ENCODE assay signal across 11 cellular contexts in genomic region chr12:108890208-108890607, GRCh38.
DNase-seq lines count a peak whose midpoint lies in the region; ATAC-seq and TF ChIP-seq lines count a peak whose summit lies in the region.
"Had no signal": no experiment of that assay in that cellular context is flagged by ENCODE, and none has a peak within 500 bp of the region (broad histone marks: within the 10 kb centered on the region; RNA-seq: fewer than 3 reads in every experiment).

No MANE protein-coding gene starts in this region.

- CTCF ChIA-PET in GM10248 (lab: Yijun Ruan, JAX), result interaction anchor here (1.3 to 2.7 kb wide), 5 partner anchors 9 to 203 kb away, joined by 3 to 9 read pairs (median 4); partner anchors contain the start of gene ALKBH2

- no peak overlapping the region for H3K4me3 ChIP-seq in fibroblast of mammary gland (ENCODE audit: control insufficient read depth, low read depth, low read length)
- H3K4me3 ChIP-seq: thoracic aorta had no signal

- ATAC-seq in GM18517 (IDR thresholded peaks at IDR 0.05; ENCODE audit: unreplicated experiment), result no peak
- ATAC-seq: activated T-cell treated with anti-CD3 and anti-CD28 coated beads, Interleukin-2, amount 50 U/mL, for 4 hours had no signal

- POLR2A ChIA-PET in GM10248 (lab: Yijun Ruan, JAX), result no interaction called here

- TF ChIP-seq CTCF in fibroblast of mammary gland (conservative IDR thresholded peaks at IDR 0.05; ENCODE audit: control insufficient read depth, insufficient read depth, low read depth, low read length), result no peak
- no peak for TF ChIP-seq CTCF in GM10248 (IDR thresholded peaks at IDR 0.05; ENCODE audit: control extremely low read depth, extremely low read depth, low read depth, missing control alignments)

- DNase-seq in ACHN, result peak; percentile 32
- DNase-seq in ELR (ENCODE audit: low read depth), result peak; percentile 23
- DNase-seq in RPMI8226, result peak; percentile 43
- peak; percentile 4 for DNase-seq in fibroblast of mammary gland (ENCODE audit: low read depth)
- DNase-seq in NCI-H524 treated with DMSO at 0.1 percent for 48 hours (lab: John Stamatoyannopoulos, UW), result no peak
- DNase-seq in CD1c-positive myeloid dendritic cell (ENCODE audit: extremely low spot score), result no peak
- no peak for DNase-seq in GM10248 (ENCODE audit: extremely low spot score)
- DNase-seq: activated T-cell treated with anti-CD3 and anti-CD28 coated beads, Interleukin-2, amount 50 U/mL, for 4 hours; NCI-H1694 had no signal

- in situ Hi-C loops in ACHN (cut with HindIII; ENCODE audit: low pct_ligation_motif_present, low pct_unique_long_range_greater_than_20kb, low sequenced_read_pairs), result no loop called here

Comparison
In these comparisons a context has a peak if more than half of its experiments do, and no peak if none do; other contexts are left out.
1. DNase-seq: peak in ACHN (single experiment), ELR (single experiment), RPMI8226 (single experiment) and fibroblast of mammary gland (single experiment); none in NCI-H524 treated with DMSO at 0.1 percent for 48 hours (single experiment), CD1c-positive myeloid dendritic cell (single experiment) and GM10248 (single experiment).